In the genomic region with DNA sequence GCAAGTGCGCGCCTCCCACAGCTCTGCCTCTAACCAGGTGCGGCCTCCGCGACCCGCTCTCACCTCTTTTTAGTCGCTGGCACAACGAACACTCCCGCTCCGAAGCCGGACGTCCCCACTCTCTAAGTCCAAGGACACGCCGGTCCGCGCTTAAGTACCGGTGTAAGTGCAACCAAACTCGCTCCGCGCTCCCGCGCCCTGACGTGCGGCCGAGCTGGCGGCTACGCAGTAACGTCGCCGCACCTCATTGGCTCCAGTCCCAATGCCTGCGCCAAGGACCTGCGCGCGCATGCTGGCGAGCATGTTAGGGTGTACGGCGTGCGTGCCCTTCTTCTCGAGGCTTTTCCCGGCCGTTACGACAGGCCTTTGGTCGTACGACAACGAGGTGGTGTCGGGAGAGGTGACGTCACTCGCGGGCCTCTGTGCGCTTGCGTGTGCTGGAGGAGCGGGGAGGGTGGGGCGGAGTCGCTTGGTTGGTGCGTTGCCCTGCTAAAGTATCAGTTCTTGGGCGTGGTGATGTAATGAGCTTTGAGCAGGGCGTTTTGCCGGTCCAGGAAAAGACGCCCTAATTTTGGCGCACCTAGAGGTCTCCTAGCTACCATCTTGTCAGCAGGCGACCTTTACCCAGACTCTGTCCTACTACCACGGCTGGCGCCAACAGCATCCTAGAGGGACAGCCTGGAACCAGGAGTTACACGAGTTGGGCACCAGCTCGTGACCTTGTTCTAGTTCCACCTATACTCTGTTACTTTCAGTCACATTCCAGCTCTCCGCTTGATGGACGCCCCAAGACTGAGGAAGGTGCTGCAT, we compare ENCODE assay signal across 1 cellular context.
A peak's percentile ranks its signal among the peaks of the same experiment; 100 is the strongest.
TF ChIP-seq lines count a peak whose summit lies in the region.

A gene (minus strand): TSS at position 124 of the 810 bp plus-strand sequence. CDS start 1,141 bp downstream, outside the sequence.

TF ChIP-seq in HEK293, 187 proteins besides CTCF, POLR2A, EP300 and RAD21 (continued from another document and continues in another):
- TF ChIP-seq, protein P1, sequence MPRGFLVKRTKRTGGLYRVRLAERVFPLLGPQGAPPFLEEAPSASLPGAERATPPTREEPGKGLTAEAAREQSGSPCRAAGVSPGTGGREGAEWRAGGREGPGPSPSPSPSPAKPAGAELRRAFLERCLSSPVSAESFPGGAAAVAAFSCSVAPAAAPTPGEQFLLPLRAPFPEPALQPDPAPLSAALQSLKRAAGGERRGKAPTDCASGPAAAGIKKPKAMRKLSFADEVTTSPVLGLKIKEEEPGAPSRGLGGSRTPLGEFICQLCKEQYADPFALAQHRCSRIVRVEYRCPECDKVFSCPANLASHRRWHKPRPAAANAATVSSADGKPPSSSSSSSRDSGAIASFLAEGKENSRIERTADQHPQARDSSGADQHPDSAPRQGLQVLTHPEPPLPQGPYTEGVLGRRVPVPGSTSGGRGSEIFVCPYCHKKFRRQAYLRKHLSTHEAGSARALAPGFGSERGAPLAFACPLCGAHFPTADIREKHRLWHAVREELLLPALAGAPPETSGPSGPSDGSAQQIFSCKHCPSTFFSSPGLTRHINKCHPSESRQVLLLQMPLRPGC (tag by site-specific recombination; IDR thresholded peaks at IDR 0.05) = peak; percentile 50; the same call in 1 of the 2 replicates
- peak; percentile 88 for TF ChIP-seq ZXDB (tag by site-specific recombination; IDR thresholded peaks at IDR 0.05)
- TF ChIP-seq, protein P2, sequence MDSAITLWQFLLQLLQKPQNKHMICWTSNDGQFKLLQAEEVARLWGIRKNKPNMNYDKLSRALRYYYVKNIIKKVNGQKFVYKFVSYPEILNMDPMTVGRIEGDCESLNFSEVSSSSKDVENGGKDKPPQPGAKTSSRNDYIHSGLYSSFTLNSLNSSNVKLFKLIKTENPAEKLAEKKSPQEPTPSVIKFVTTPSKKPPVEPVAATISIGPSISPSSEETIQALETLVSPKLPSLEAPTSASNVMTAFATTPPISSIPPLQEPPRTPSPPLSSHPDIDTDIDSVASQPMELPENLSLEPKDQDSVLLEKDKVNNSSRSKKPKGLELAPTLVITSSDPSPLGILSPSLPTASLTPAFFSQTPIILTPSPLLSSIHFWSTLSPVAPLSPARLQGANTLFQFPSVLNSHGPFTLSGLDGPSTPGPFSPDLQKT (IDR thresholded peaks at IDR 0.05; ENCODE audit: borderline replicate concordance, low read depth, low read length) = no peak
- peak; percentile 96 for TF ChIP-seq KLF1 (tag by site-specific recombination; IDR thresholded peaks at IDR 0.05)
- no peak for TF ChIP-seq HOXA7 (CRISPR knock-in tag; IDR thresholded peaks at IDR 0.05; ENCODE audit: borderline replicate concordance)
- no peak for TF ChIP-seq ZNF510 (tag by site-specific recombination; IDR thresholded peaks at IDR 0.05; ENCODE audit: insufficient replicate concordance)
- TF ChIP-seq, protein P3, sequence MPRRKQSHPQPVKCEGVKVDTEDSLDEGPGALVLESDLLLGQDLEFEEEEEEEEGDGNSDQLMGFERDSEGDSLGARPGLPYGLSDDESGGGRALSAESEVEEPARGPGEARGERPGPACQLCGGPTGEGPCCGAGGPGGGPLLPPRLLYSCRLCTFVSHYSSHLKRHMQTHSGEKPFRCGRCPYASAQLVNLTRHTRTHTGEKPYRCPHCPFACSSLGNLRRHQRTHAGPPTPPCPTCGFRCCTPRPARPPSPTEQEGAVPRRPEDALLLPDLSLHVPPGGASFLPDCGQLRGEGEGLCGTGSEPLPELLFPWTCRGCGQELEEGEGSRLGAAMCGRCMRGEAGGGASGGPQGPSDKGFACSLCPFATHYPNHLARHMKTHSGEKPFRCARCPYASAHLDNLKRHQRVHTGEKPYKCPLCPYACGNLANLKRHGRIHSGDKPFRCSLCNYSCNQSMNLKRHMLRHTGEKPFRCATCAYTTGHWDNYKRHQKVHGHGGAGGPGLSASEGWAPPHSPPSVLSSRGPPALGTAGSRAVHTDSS (tag by site-specific recombination; IDR thresholded peaks at IDR 0.05) = no peak
- TF ChIP-seq ZNF202 (tag by site-specific recombination; IDR thresholded peaks at IDR 0.05; ENCODE audit: borderline replicate concordance) = no peak
- no peak for TF ChIP-seq ZNF544 (tag by site-specific recombination; IDR thresholded peaks at IDR 0.05)
- TF ChIP-seq, protein P4, sequence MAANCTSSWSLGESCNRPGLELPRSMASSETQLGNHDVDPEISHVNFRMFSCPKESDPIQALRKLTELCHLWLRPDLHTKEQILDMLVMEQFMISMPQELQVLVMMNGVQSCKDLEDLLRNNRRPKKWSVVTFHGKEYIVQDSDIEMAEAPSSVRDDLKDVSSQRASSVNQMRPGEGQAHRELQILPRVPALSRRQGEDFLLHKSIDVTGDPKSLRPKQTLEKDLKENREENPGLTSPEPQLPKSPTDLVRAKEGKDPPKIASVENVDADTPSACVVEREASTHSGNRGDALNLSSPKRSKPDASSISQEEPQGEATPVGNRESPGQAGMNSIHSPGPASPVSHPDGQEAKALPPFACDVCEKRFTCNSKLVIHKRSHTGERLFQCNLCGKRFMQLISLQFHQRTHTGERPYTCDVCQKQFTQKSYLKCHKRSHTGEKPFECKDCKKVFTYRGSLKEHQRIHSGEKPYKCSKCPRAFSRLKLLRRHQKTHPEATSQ (tag by site-specific recombination; IDR thresholded peaks at IDR 0.05) = no peak
- TF ChIP-seq, protein P5, sequence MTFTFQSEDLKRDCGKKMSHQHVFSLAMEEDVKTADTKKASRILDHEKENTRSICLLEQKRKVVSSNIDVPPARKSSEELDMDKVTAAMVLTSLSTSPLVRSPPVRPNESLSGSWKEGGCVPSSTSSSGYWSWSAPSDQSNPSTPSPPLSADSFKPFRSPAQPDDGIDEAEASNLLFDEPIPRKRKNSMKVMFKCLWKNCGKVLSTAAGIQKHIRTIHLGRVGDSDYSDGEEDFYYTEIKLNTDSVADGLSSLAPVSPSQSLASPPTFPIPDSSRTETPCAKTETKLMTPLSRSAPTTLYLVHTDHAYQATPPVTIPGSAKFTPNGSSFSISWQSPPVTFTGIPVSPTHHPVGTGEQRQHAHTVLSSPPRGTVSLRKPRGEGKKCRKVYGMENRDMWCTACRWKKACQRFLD (tag by site-specific recombination; IDR thresholded peaks at IDR 0.05) = no peak
- no peak for TF ChIP-seq OSR2 (tag by site-specific recombination; IDR thresholded peaks at IDR 0.05)
- no peak for TF ChIP-seq ZNF37A (tag by site-specific recombination; IDR thresholded peaks at IDR 0.05)
- no peak for TF ChIP-seq ZNF654 (tag by site-specific recombination; IDR thresholded peaks at IDR 0.05; ENCODE audit: low read depth)
- TF ChIP-seq ZNF292 (tag by site-specific recombination; IDR thresholded peaks at IDR 0.05; ENCODE audit: borderline replicate concordance, low read depth) = no peak
- TF ChIP-seq ZNF221 (tag by site-specific recombination; IDR thresholded peaks at IDR 0.05; ENCODE audit: borderline replicate concordance) = no peak
- peak; percentile 46 for TF ChIP-seq ZSCAN30 (tag by site-specific recombination; IDR thresholded peaks at IDR 0.05)
- TF ChIP-seq ZNF624 (tag by site-specific recombination; IDR thresholded peaks at IDR 0.05) = no peak
- no peak for TF ChIP-seq ZNF670 (tag by site-specific recombination; IDR thresholded peaks at IDR 0.05; ENCODE audit: low read depth)
- no peak; the same call in 1 of the 2 replicates for TF ChIP-seq ZFP3 (tag by site-specific recombination; IDR thresholded peaks at IDR 0.05; ENCODE audit: low read depth)
- no peak for TF ChIP-seq ZFP41 (tag by site-specific recombination; IDR thresholded peaks at IDR 0.05; ENCODE audit: borderline replicate concordance)
- TF ChIP-seq ZNF677 (tag by site-specific recombination; IDR thresholded peaks at IDR 0.05) = no peak
- no peak for TF ChIP-seq ZSCAN23 (tag by site-specific recombination; IDR thresholded peaks at IDR 0.05)
- no peak for TF ChIP-seq ZNF558 (tag by site-specific recombination; IDR thresholded peaks at IDR 0.05)
- no peak for TF ChIP-seq ZNF169 (tag by site-specific recombination; IDR thresholded peaks at IDR 0.05)
- peak; percentile 73 for TF ChIP-seq ZNF335 (tag by site-specific recombination; conservative IDR thresholded peaks at IDR 0.05)
- no peak for TF ChIP-seq TCF7L2 (IDR thresholded peaks at IDR 0.05; ENCODE audit: borderline replicate concordance, low read depth, low read length)
- TF ChIP-seq, protein P6, sequence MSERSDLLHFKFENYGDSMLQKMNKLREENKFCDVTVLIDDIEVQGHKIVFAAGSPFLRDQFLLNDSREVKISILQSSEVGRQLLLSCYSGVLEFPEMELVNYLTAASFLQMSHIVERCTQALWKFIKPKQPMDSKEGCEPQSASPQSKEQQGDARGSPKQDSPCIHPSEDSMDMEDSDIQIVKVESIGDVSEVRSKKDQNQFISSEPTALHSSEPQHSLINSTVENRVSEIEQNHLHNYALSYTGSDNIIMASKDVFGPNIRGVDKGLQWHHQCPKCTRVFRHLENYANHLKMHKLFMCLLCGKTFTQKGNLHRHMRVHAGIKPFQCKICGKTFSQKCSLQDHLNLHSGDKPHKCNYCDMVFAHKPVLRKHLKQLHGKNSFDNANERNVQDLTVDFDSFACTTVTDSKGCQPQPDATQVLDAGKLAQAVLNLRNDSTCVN (tag by site-specific recombination; optimal IDR thresholded peaks at IDR 0.05) = peak; percentile 99
- TF ChIP-seq KLF10 (tag by site-specific recombination; IDR thresholded peaks at IDR 0.05) = no peak
- TF ChIP-seq ZNF274 (IDR thresholded peaks at IDR 0.05; ENCODE audit: low read length) = no peak
- TF ChIP-seq ZNF274 (tag by site-specific recombination; IDR thresholded peaks at IDR 0.05; ENCODE audit: borderline replicate concordance) = no peak
- no peak for TF ChIP-seq ZNF214 (tag by site-specific recombination; IDR thresholded peaks at IDR 0.05; ENCODE audit: borderline replicate concordance)
- TF ChIP-seq, protein P7, sequence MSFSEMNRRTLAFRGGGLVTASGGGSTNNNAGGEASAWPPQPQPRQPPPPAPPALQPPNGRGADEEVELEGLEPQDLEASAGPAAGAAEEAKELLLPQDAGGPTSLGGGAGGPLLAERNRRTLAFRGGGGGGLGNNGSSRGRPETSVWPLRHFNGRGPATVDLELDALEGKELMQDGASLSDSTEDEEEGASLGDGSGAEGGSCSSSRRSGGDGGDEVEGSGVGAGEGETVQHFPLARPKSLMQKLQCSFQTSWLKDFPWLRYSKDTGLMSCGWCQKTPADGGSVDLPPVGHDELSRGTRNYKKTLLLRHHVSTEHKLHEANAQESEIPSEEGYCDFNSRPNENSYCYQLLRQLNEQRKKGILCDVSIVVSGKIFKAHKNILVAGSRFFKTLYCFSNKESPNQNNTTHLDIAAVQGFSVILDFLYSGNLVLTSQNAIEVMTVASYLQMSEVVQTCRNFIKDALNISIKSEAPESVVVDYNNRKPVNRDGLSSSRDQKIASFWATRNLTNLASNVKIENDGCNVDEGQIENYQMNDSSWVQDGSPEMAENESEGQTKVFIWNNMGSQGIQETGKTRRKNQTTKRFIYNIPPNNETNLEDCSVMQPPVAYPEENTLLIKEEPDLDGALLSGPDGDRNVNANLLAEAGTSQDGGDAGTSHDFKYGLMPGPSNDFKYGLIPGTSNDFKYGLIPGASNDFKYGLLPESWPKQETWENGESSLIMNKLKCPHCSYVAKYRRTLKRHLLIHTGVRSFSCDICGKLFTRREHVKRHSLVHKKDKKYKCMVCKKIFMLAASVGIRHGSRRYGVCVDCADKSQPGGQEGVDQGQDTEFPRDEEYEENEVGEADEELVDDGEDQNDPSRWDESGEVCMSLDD (tag by site-specific recombination; IDR thresholded peaks at IDR 0.05) = peak; percentile 64; the same call in 1 of the 2 replicates
- no peak for TF ChIP-seq ZNF747 (tag by site-specific recombination; IDR thresholded peaks at IDR 0.05)
- TF ChIP-seq ZFP69B (tag by site-specific recombination; IDR thresholded peaks at IDR 0.05) = no peak
- TF ChIP-seq, protein P8, sequence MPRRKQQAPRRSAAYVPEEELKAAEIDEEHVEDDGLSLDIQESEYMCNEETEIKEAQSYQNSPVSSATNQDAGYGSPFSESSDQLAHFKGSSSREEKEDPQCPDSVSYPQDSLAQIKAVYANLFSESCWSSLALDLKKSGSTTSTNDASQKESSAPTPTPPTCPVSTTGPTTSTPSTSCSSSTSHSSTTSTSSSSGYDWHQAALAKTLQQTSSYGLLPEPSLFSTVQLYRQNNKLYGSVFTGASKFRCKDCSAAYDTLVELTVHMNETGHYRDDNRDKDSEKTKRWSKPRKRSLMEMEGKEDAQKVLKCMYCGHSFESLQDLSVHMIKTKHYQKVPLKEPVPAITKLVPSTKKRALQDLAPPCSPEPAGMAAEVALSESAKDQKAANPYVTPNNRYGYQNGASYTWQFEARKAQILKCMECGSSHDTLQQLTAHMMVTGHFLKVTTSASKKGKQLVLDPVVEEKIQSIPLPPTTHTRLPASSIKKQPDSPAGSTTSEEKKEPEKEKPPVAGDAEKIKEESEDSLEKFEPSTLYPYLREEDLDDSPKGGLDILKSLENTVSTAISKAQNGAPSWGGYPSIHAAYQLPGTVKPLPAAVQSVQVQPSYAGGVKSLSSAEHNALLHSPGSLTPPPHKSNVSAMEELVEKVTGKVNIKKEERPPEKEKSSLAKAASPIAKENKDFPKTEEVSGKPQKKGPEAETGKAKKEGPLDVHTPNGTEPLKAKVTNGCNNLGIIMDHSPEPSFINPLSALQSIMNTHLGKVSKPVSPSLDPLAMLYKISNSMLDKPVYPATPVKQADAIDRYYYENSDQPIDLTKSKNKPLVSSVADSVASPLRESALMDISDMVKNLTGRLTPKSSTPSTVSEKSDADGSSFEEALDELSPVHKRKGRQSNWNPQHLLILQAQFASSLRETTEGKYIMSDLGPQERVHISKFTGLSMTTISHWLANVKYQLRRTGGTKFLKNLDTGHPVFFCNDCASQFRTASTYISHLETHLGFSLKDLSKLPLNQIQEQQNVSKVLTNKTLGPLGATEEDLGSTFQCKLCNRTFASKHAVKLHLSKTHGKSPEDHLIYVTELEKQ (tag by site-specific recombination; IDR thresholded peaks at IDR 0.05; ENCODE audit: borderline replicate concordance) = no peak
- TF ChIP-seq KLF8 (tag by site-specific recombination; IDR thresholded peaks at IDR 0.05) = peak; percentile 84; the same call in 1 of the 2 replicates
- peak; percentile 93 for TF ChIP-seq KLF7 (tag by site-specific recombination; IDR thresholded peaks at IDR 0.05; ENCODE audit: borderline replicate concordance)
- TF ChIP-seq BCL11B (tag by site-specific recombination; IDR thresholded peaks at IDR 0.05; ENCODE audit: low read depth) = no peak
- TF ChIP-seq, protein P9, sequence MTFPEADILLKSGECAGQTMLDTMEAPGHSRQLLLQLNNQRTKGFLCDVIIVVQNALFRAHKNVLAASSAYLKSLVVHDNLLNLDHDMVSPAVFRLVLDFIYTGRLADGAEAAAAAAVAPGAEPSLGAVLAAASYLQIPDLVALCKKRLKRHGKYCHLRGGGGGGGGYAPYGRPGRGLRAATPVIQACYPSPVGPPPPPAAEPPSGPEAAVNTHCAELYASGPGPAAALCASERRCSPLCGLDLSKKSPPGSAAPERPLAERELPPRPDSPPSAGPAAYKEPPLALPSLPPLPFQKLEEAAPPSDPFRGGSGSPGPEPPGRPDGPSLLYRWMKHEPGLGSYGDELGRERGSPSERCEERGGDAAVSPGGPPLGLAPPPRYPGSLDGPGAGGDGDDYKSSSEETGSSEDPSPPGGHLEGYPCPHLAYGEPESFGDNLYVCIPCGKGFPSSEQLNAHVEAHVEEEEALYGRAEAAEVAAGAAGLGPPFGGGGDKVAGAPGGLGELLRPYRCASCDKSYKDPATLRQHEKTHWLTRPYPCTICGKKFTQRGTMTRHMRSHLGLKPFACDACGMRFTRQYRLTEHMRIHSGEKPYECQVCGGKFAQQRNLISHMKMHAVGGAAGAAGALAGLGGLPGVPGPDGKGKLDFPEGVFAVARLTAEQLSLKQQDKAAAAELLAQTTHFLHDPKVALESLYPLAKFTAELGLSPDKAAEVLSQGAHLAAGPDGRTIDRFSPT (tag by site-specific recombination; IDR thresholded peaks at IDR 0.05) = peak; percentile 96
- peak; percentile 85 for TF ChIP-seq SP7 (tag by site-specific recombination; IDR thresholded peaks at IDR 0.05)
- peak; percentile 96 for TF ChIP-seq SP2 (tag by site-specific recombination; IDR thresholded peaks at IDR 0.05)
- TF ChIP-seq ZNF830 (tag by site-specific recombination; IDR thresholded peaks at IDR 0.05; ENCODE audit: low read depth) = no peak
